In the genomic region with DNA sequence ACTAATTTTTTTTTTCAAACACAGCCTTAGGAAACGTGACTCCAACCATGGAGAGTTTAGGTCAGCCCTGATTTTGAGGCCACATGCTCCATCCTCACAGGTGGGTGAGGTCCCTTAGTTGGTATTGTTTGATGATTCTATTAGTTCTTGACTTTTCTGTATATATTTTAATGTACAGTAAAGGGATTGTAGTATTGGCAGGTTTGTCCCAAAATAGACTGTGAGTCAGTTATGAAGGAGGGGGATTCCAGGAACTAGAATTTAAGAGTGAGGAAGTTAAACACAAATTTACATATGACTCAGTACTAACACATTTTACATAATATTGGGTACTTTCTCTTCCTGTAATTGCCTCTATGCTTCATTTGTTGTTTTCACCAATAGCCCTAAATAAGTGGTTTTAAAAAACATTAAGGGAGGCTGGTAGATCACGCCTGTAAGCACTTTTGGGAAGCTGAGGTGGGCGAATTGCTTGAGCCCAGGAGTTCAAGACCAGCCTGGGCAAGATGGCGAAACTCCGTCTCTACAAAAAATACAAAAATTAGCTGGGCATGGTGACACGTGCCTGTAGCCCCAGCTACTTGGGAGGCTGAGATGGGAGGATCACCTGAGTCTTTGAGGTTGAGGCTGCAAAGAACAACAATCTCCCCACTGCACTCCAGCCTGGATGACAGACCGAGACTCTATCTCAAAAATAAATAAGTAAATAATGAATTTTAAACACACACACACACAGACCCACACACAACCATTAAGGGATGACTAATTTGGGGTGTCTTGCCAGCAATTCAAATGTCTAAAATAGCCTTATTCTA, we compare ENCODE assay signal across 8 cellular contexts.
DNase-seq lines count a peak whose midpoint lies in the region; ATAC-seq and TF ChIP-seq lines count a peak whose summit lies in the region.

No MANE protein-coding gene starts in this region.

- peak overlapping the region; percentile 94 for H3K27ac Mint-ChIP-seq in activated naive CD4-positive, alpha-beta T cell treated with anti-CD3 and anti-CD28 coated beads, Interleukin-2, amount 50 U/mL, for 24 hours
- H3K27ac Mint-ChIP-seq in naive thymus-derived CD4-positive, alpha-beta T cell = peak overlapping the region in 6 of 9 donors; percentile 6 to 86 (median 43)
- no peak overlapping the region for H3K27ac Mint-ChIP-seq in osteocyte (ENCODE audit: unreplicated experiment)

- no peaks in the 10 kb centered on the region for H4K20me1 ChIP-seq in DOHH2 (ENCODE audit: control insufficient read depth, insufficient read depth, low read depth, low read length)

- peak; percentile 64 for DNase-seq in GM20000 (ENCODE audit: low spot score)
- no peak for DNase-seq in naive thymus-derived CD4-positive, alpha-beta T cell
- DNase-seq in osteocyte (ENCODE audit: extremely low spot score, unreplicated experiment) = no peak
- DNase-seq in coronary artery (ENCODE audit: low spot score) = no peak
- DNase-seq in middle frontal gyrus (ENCODE audit: extremely low spot score, low spot score) = no peak

- peak overlapping the region; percentile 53 for H3K4me2 ChIP-seq in DOHH2 (ENCODE audit: low read length)

- no peaks in the 10 kb centered on the region for H3K9me2 ChIP-seq in DOHH2 (replicated peaks; ENCODE audit: control insufficient read depth, low read length)

- H3K4me1 ChIP-seq in DOHH2 (ENCODE audit: control insufficient read depth, low read length) = peaks cover 58% of the 10 kb centered on the region
- peaks cover 18 to 22% of the 10 kb centered on the region in 2 donors for H3K4me1 ChIP-seq in naive thymus-derived CD4-positive, alpha-beta T cell (ENCODE audit: control insufficient read depth in 2 of 2, insufficient read depth in 2 of 2, low read length in 2 of 2)

- no peaks in the 10 kb centered on the region for H3K9me3 Mint-ChIP-seq in activated naive CD4-positive, alpha-beta T cell treated with anti-CD3 and anti-CD28 coated beads, Interleukin-2, amount 50 U/mL, for 24 hours
- H3K9me3 Mint-ChIP-seq in naive thymus-derived CD4-positive, alpha-beta T cell = peaks cover 0 to 7% (median 0%) of the 10 kb centered on the region in 11 donors
- no peaks in the 10 kb centered on the region for H3K9me3 Mint-ChIP-seq in osteocyte (ENCODE audit: unreplicated experiment)

- H3K36me3 ChIP-seq in DOHH2 (ENCODE audit: control insufficient read depth, low read length) = no peaks in the 10 kb centered on the region
- no peaks in the 10 kb centered on the region for H3K36me3 ChIP-seq in naive thymus-derived CD4-positive, alpha-beta T cell (ENCODE audit: control insufficient read depth in 2 of 3, insufficient read depth in 3 of 3, low read length in 3 of 3)

- H3K4me3 Mint-ChIP-seq in activated naive CD4-positive, alpha-beta T cell treated with anti-CD3 and anti-CD28 coated beads, Interleukin-2, amount 50 U/mL, for 24 hours = peak overlapping the region; percentile 39
- peak overlapping the region in 2 of 10 donors; percentile 29 to 48 for H3K4me3 Mint-ChIP-seq in naive thymus-derived CD4-positive, alpha-beta T cell
- H3K4me3 Mint-ChIP-seq in osteocyte (ENCODE audit: unreplicated experiment) = no peak overlapping the region

- no peaks in the 10 kb centered on the region for H3K27me3 ChIP-seq in DOHH2 (ENCODE audit: control insufficient read depth, low read length)
- no peaks in the 10 kb centered on the region for H3K27me3 ChIP-seq in naive thymus-derived CD4-positive, alpha-beta T cell (ENCODE audit: control insufficient read depth in 2 of 2, insufficient read depth in 2 of 2, low read length in 2 of 2)

- H3F3A ChIP-seq in DOHH2 (ENCODE audit: control insufficient read depth, insufficient read depth) = peaks cover 17% of the 10 kb centered on the region

- no peaks in the 10 kb centered on the region for H3K27me3 Mint-ChIP-seq in activated naive CD4-positive, alpha-beta T cell treated with anti-CD3 and anti-CD28 coated beads, Interleukin-2, amount 50 U/mL, for 24 hours
- H3K27me3 Mint-ChIP-seq in naive thymus-derived CD4-positive, alpha-beta T cell = no peaks in the 10 kb centered on the region
- H3K27me3 Mint-ChIP-seq in osteocyte (ENCODE audit: unreplicated experiment) = no peaks in the 10 kb centered on the region

- POLR2A ChIA-PET in naive thymus-derived CD4-positive, alpha-beta T cell (lab: Charles Lee) = interaction anchor here (1.4 kb wide), 1 partner anchor 56 kb away, joined by 3 read pairs; no protein-coding TSS in a partner anchor

- TF ChIP-seq CTCF in DOHH2 (IDR thresholded peaks at IDR 0.05; ENCODE audit: low read depth, low read length, poor library complexity, severe bottlenecking) (no peak), GM20000 (IDR thresholded peaks at IDR 0.05; ENCODE audit: extremely low read depth, missing control alignments) (no peak), osteocyte (IDR thresholded peaks at IDR 0.05) (no peak), coronary artery (IDR thresholded peaks at IDR 0.05) (no peak)

- ATAC-seq in HG03520 (IDR thresholded peaks at IDR 0.05; ENCODE audit: unreplicated experiment) = peak; percentile 96
- ATAC-seq in naive thymus-derived CD4-positive, alpha-beta T cell = peak; percentile 69

- no peaks in the 10 kb centered on the region for H3K9me3 ChIP-seq in DOHH2 (ENCODE audit: control insufficient read depth, insufficient read depth, low read length)
- no peaks in the 10 kb centered on the region for H3K9me3 ChIP-seq in naive thymus-derived CD4-positive, alpha-beta T cell (ENCODE audit: control insufficient read depth in 2 of 3, low read length in 3 of 3)

- H3K36me3 Mint-ChIP-seq in activated naive CD4-positive, alpha-beta T cell treated with anti-CD3 and anti-CD28 coated beads, Interleukin-2, amount 50 U/mL, for 24 hours = no peaks in the 10 kb centered on the region
- H3K36me3 Mint-ChIP-seq in naive thymus-derived CD4-positive, alpha-beta T cell = peaks cover 0 to 18% (median 0%) of the 10 kb centered on the region in 5 donors
- no peaks in the 10 kb centered on the region for H3K36me3 Mint-ChIP-seq in osteocyte (ENCODE audit: unreplicated experiment)

- H3K4me1 Mint-ChIP-seq in activated naive CD4-positive, alpha-beta T cell treated with anti-CD3 and anti-CD28 coated beads, Interleukin-2, amount 50 U/mL, for 24 hours = peaks cover 51% of the 10 kb centered on the region
- peaks cover 8 to 50% (median 43%) of the 10 kb centered on the region in 7 donors for H3K4me1 Mint-ChIP-seq in naive thymus-derived CD4-positive, alpha-beta T cell
- H3K4me1 Mint-ChIP-seq in osteocyte (ENCODE audit: unreplicated experiment) = peaks cover 8% of the 10 kb centered on the region

- H3K4me3 ChIP-seq in DOHH2 (ENCODE audit: low read length) (peak overlapping the region; percentile 37), coronary artery (no peak overlapping the region)
- H3K4me3 ChIP-seq in naive thymus-derived CD4-positive, alpha-beta T cell (ENCODE audit: low read length) = no peak overlapping the region

- H3K27ac ChIP-seq in DOHH2 (ENCODE audit: low read depth, low read length) = peak overlapping the region; percentile 42
- no peak overlapping the region for H3K27ac ChIP-seq in naive thymus-derived CD4-positive, alpha-beta T cell (ENCODE audit: low read depth, low read length)
- H3K27ac ChIP-seq in coronary artery = no peak overlapping the region

- H3K79me2 ChIP-seq in DOHH2 (ENCODE audit: control insufficient read depth, low read length) = no peaks in the 10 kb centered on the region

- intact Hi-C loops in naive thymus-derived CD4-positive, alpha-beta T cell (cut with micrococcal nuclease) = loop anchor here in 1 of 2 donors (1.0 to 2.0 kb wide), 4 partner anchors 11 to 201 kb away; no protein-coding TSS in a partner anchor

- CTCF ChIA-PET in naive thymus-derived CD4-positive, alpha-beta T cell (lab: Charles Lee) = no interaction called here
